Comparison of ENCODE assay signal across 19 cellular contexts in the genomic region with DNA sequence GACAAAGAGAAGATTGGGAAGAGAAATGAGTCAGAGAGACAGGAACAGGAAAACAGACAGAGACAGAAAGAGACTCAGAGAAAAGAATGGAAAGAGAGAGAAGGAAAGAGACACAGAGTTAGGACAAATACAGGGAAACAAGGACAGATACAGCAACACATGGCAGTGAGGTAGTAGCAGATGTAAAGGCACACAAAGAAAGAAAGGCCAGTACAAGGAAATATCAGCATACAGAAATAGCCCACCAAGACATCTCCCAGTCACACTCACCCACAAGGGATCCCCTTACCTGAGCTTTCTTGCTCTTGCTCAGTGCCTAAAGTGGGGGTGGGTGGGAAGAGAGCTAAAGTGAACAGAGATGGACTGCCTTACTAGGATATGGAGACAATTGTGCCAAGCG.
"Had no signal": no experiment of that assay in that cellular context is flagged by ENCODE, and none has a peak within 500 bp of the region (broad histone marks: within the 10 kb centered on the region; RNA-seq: fewer than 3 reads in every experiment).

No MANE protein-coding gene starts in this region.

- H3K9me3 ChIP-seq: neutrophil, thoracic aorta, upper lobe of right lung had no signal

- H3K27ac ChIP-seq: dorsolateral prefrontal cortex, epithelial cell of prostate, hepatocyte, neutrophil, parathyroid adenoma, thoracic aorta, upper lobe of right lung had no signal

- ATAC-seq: sciatic nerve; stimulated activated effector memory CD8-positive, alpha-beta T cell treated with anti-CD3 and anti-CD28 coated beads, Interleukin-12 subunit alpha, Interleukin-12 subunit beta, amount 100 ng/mL, for 72 hours; upper lobe of right lung had no signal

- H3K27ac Mint-ChIP-seq: activated B cell treated with CpG ODN at 0.5 μM for 24 hours; memory B cell; stimulated activated effector memory CD8-positive, alpha-beta T cell treated with anti-CD3 and anti-CD28 coated beads, Interleukin-12 subunit alpha, Interleukin-12 subunit beta, amount 100 ng/mL, for 72 hours; T-helper 2 cell treated with Interferon-gamma antibody and Interleukin-4, amounts not matched to agents 5 μg/mL and 100 μg/mL, for 36 hours had no signal

- H3K9ac ChIP-seq: parathyroid adenoma had no signal

- H3K4me3 ChIP-seq: dorsolateral prefrontal cortex, hepatocyte, smooth muscle cell, thoracic aorta, upper lobe of right lung had no signal

- H3K27me3 ChIP-seq: hepatocyte, neutrophil, upper lobe of right lung had no signal

- H3K4me2 ChIP-seq: hepatocyte, smooth muscle cell had no signal

- H3K9me3 Mint-ChIP-seq: activated B cell treated with CpG ODN at 0.5 μM for 24 hours; memory B cell; stimulated activated effector memory CD8-positive, alpha-beta T cell treated with anti-CD3 and anti-CD28 coated beads, Interleukin-12 subunit alpha, Interleukin-12 subunit beta, amount 100 ng/mL, for 72 hours; T-helper 2 cell treated with Interferon-gamma antibody and Interleukin-4, amounts not matched to agents 5 μg/mL and 100 μg/mL, for 36 hours had no signal

- FAIRE-seq: TTC549 had no signal

- DNase-seq: activated B cell treated with CpG ODN at 0.5 μM for 24 hours; activated naive CD4-positive, alpha-beta T cell treated with anti-CD3 and anti-CD28 coated beads, Interleukin-2, amount 50 U/mL, for 16 hours; amniotic stem cell; dorsolateral prefrontal cortex; foreskin fibroblast; stimulated activated CD4-positive, alpha-beta T cell treated with anti-CD3 and anti-CD28 coated beads, Interleukin-4, amount 100 ng/mL, for 24 hours; SW 1271; upper lobe of right lung had no signal

- H2AFZ ChIP-seq: hepatocyte, parathyroid adenoma had no signal

- H3K27me3 Mint-ChIP-seq: activated B cell treated with CpG ODN at 0.5 μM for 24 hours, memory B cell had no signal

- H3K4me3 Mint-ChIP-seq: activated B cell treated with CpG ODN at 0.5 μM for 24 hours; memory B cell; T-helper 2 cell treated with Interferon-gamma antibody and Interleukin-4, amounts not matched to agents 5 μg/mL and 100 μg/mL, for 36 hours had no signal

- H3K4me1 ChIP-seq: parathyroid adenoma, upper lobe of right lung had no signal
